Comparison of ENCODE assay signal across 8 cellular contexts in the genomic region with DNA sequence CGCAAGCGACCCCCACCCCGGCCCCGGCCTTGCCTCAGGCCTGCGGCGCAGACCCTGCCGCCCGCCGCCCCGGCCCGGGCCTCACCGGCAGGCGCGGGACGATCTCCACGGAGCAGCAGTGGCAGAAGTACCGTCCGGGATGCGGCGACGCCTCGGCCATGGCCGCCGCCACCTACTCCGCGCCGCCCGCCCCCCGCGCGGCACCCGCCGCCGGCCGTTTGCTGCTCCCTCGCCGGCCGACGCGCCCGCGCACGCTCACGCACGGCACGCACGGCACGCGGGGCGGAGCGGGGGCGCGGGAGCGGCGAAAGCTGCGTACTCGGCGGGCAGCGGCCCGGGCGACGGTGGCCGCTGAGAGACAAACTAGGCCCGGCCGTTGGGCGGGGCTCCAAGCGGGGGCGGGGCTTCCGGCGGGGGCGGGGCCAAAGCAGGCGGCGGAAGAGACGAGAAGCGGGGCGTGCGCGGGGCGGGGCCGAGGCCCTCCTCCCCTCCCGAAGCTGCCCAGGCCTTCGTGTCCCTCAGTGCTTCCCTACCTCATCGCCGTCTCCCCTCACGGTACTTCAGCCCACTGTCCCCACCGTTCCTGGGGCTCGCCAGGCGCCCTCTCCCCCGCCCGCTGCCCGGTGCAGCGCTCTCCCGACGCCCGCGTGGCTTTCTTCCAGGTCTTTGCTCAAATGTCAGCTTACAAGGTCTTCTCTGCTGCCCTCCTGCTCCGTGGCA. TPM values are rescaled to one million over a fixed set of nuclear protein-coding genes. Genes with fewer than 3 reads are reported as not detected.
DNase-seq lines count a peak whose midpoint lies in the region; ATAC-seq and TF ChIP-seq lines count a peak whose summit lies in the region.

A gene (minus strand): TSS at position 253 of the 720 bp plus-strand sequence. CDS start 93 bp downstream, at position 160.

- H3K36me3 ChIP-seq in PC-3 (ENCODE audit: low read depth, low read length) = no peaks in the 10 kb centered on the region
- no peaks in the 10 kb centered on the region for H3K36me3 ChIP-seq in mucosa of rectum (ENCODE audit: control insufficient read depth in 2 of 2, insufficient read depth in 2 of 2, low read length in 2 of 2)

- intact Hi-C loops in PC-3 (cut with micrococcal nuclease) = no loop called here

- peaks cover 21% of the 10 kb centered on the region for H3K4me1 ChIP-seq in PC-3 (ENCODE audit: insufficient read depth, low read length)
- H3K4me1 ChIP-seq in mucosa of rectum (ENCODE audit: control insufficient read depth in 2 of 2, insufficient read depth in 2 of 2, low read length in 2 of 2) = peaks cover 46 to 50% of the 10 kb centered on the region in 2 donors

- ATAC-seq in GM21515 (IDR thresholded peaks at IDR 0.05; ENCODE audit: unreplicated experiment) (peak; percentile 41), PC-3 (peak; percentile 69)

- H4K20me1 ChIP-seq in PC-3 (ENCODE audit: low read length) = peaks cover 30% of the 10 kb centered on the region

- H3K9me3 ChIP-seq in PC-3 (ENCODE audit: low read length) (no peaks in the 10 kb centered on the region), mucosa of rectum (ENCODE audit: control insufficient read depth in 2 of 2, low read length in 2 of 2) (no peaks in the 10 kb centered on the region)

- CTCF ChIA-PET in PC-3 (lab: Charles Lee) = interaction anchor here (0.6 kb wide), 1 partner anchor 135 kb away, joined by 3 read pairs; no protein-coding TSS in a partner anchor

- TF ChIP-seq CTCF in PC-3 (conservative IDR thresholded peaks at IDR 0.05; ENCODE audit: low read depth, low read length) = no peak

- no peaks in the 10 kb centered on the region for H3K9me2 ChIP-seq in PC-3 (replicated peaks; ENCODE audit: low read length)

- H3K9ac ChIP-seq in PC-3 (ENCODE audit: low read length) (peak within 1 kb of the TSS; percentile 99), mucosa of rectum (ENCODE audit: low read depth in 1 of 2, low read length in 2 of 2) (peak within 1 kb of the TSS; percentile 95 to 96)

- BruUV-seq in PC-3 (replicated peaks; lab: Mats Ljungman, UMichigan) = no TSS peak

- peak within 1 kb of the TSS; percentile 88 for H3K4me3 ChIP-seq in Jurkat, Clone E6-1 (ENCODE audit: low read length)
- peak within 1 kb of the TSS; percentile 88 for H3K4me3 ChIP-seq in PC-3 (ENCODE audit: low read length)
- peak within 1 kb of the TSS; percentile 79 to 82 for H3K4me3 ChIP-seq in mucosa of rectum (ENCODE audit: low read length in 2 of 2)

- peak within 1 kb of the TSS; percentile 99 for H3K4me2 ChIP-seq in PC-3 (ENCODE audit: low read length)

- POLR2A ChIA-PET in PC-3 (lab: Charles Lee; ENCODE audit: unreplicated experiment) = interaction anchor here (0.5 kb wide), 1 partner anchor 78 kb away, joined by 3 read pairs; no protein-coding TSS in a partner anchor

- peak within 1 kb of the TSS; percentile 73 for H2AFZ ChIP-seq in PC-3 (ENCODE audit: low read length)

- no peaks in the 10 kb centered on the region for H3K27me3 ChIP-seq in PC-3 (ENCODE audit: low read length)
- no peaks in the 10 kb centered on the region for H3K27me3 ChIP-seq in mucosa of rectum (ENCODE audit: control insufficient read depth in 2 of 2, insufficient read depth in 2 of 2, low read length in 2 of 2)

- H3K79me2 ChIP-seq in PC-3 (ENCODE audit: low read length) = peaks cover 48% of the 10 kb centered on the region

- no peaks in the 10 kb centered on the region for H3F3A ChIP-seq in PC-3 (ENCODE audit: low read length, unreplicated experiment)

- peak; percentile 60 for TF ChIP-seq POLR2A in erythroblast (IDR thresholded peaks at IDR 0.05; ENCODE audit: low read length)

- DNase-seq in COR-L47 (lab: John Stamatoyannopoulos, UW) (peak; percentile 86), PC-3 (peak; percentile 88), erythroblast (lab: John Stamatoyannopoulos, UW) (peak; percentile 95 to 97)
- peak; percentile 84 for DNase-seq in Jurkat, Clone E6-1 (ENCODE audit: low read depth, low spot score)
- peak; percentile 95 for DNase-seq in activated T-cell treated with anti-CD3 and anti-CD28 coated beads, Interleukin-2, amount 50 U/mL, for 1 hour
- DNase-seq in stimulated activated CD8-positive, alpha-beta memory T cell treated with anti-CD3 and anti-CD28 coated beads, Interleukin-4, amount 100 ng/mL, for 4 hours (ENCODE audit: low read depth in 2 of 2, low spot score in 1 of 2) = peak; percentile 90 to 93

- H3K27ac ChIP-seq in PC-3 (ENCODE audit: low read length) = peak within 1 kb of the TSS; percentile 70
- peak within 1 kb of the TSS; percentile 95 to 96 for H3K27ac ChIP-seq in mucosa of rectum (ENCODE audit: low read depth in 2 of 2, low read length in 2 of 2)

RNA-seq across cellular contexts. Expression of the gene that starts here (rescaled TPM):
- 66.0 TPM for polyA plus RNA-seq in Jurkat, Clone E6-1 (2012; ENCODE audit: insufficient read depth, insufficient read length)
- 86.4 and 89.2 TPM in 2 replicates for total RNA-seq in PC-3 (2014; rRNA removed)

Comparison
In these comparisons a context has a peak if more than half of its experiments do, and no peak if none do; other contexts are left out.
1. Peak in every context shown above with its lines: DNase-seq, ATAC-seq, H3K4me3 ChIP-seq and H3K27ac ChIP-seq.